Comparison of ENCODE assay signal across 22 cellular contexts in the genomic region with DNA sequence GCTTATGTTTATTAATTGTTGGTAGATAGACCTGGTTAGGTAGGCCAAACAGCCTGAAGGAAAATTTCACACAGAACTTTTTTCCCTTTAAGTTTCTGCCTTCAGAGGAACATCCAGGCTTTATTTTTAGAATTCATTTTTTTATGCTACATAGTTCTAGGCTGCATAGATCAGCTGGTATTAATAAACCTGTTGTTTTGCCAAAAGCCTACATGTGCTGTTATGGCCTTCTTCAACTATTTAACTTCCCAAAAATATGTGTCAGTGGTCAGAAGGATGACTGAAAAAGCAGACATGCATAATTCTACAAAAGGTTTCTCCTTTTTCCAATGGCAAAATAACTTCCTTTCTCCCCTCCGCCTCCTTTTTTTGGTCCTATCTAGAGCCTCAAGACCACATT.
"Had no signal": no experiment of that assay in that cellular context is flagged by ENCODE, and none has a peak within 500 bp of the region (broad histone marks: within the 10 kb centered on the region; RNA-seq: fewer than 3 reads in every experiment).

No MANE protein-coding gene starts in this region.

- H3K27ac ChIP-seq: adrenal gland, epithelial cell of prostate, hepatocyte, left lung, thyroid gland, WERI-Rb-1 had no signal

- H3K27me3 ChIP-seq: adrenal gland, hepatocyte, left lung, thyroid gland had no signal

- H3K9me3 ChIP-seq: thyroid gland had no signal

- H3K36me3 ChIP-seq: adrenal gland, left lung, thyroid gland, WERI-Rb-1 had no signal

- DNase-seq: activated CD4-positive, alpha-beta T cell treated with anti-CD3 and anti-CD28 coated beads, Interleukin-2, amount 10 ng/mL, durations not matched to agents 7 days and 5 days; activated CD4-positive, CD25-positive, alpha-beta regulatory T cell treated with anti-CD3 and anti-CD28 coated beads, Interleukin-2, amount 50 U/mL, for 72 hours; activated CD8-positive, alpha-beta memory T cell treated with anti-CD3 and anti-CD28 coated beads, Interleukin-2, amount 10 ng/mL, durations not matched to agents 7 days and 5 days; activated CD8-positive, alpha-beta T cell treated with anti-CD3 and anti-CD28 coated beads for 36 hours; activated gamma-delta T cell treated with Interleukin-2 at 50 U/mL for 16 hours; adrenal gland; cortex of kidney; foreskin melanocyte; glutamatergic neuron; kidney glomerular epithelial cell; left lung; mammary epithelial cell; natural killer cell; stimulated activated CD4-positive, alpha-beta T cell treated with anti-CD3 and anti-CD28 coated beads, Interleukin-2, amount 100 ng/mL, for 48 hours; stimulated activated naive CD4-positive, alpha-beta T cell treated with Interleukin-2 at 50 U/mL for 16 hours; T-cell; thyroid gland; WERI-Rb-1 had no signal

- H3K4me3 ChIP-seq: adrenal gland, hepatocyte, left lung, thyroid gland had no signal

- ATAC-seq: activated CD8-positive, alpha-beta memory T cell treated with anti-CD3 and anti-CD28 coated beads, Interleukin-2, amount 10 ng/mL, durations not matched to agents 7 days and 5 days; activated CD8-positive, alpha-beta T cell treated with anti-CD3 and anti-CD28 coated beads for 36 hours; activated naive CD4-positive, alpha-beta T cell treated with anti-CD3 and anti-CD28 coated beads, Interleukin-2, amount 50 U/mL, for 72 hours; left lung; natural killer cell; sciatic nerve; T-cell had no signal

- H3K4me1 ChIP-seq: adrenal gland, left lung, thyroid gland had no signal
